28 cellular contexts compared by ENCODE assay signal in genomic region chr6:39702265-39702664, GRCh38. TPM values are rescaled to one million over a fixed set of nuclear protein-coding genes. Genes with fewer than 3 reads are reported as not detected.
"Had no signal": no experiment of that assay in that cellular context is flagged by ENCODE, and none has a peak within 500 bp of the region (broad histone marks: within the 10 kb centered on the region; RNA-seq: fewer than 3 reads in every experiment).

No MANE protein-coding gene starts in this region.

- H3K9me3 ChIP-seq: colonic mucosa, esophagus muscularis mucosa, esophagus squamous epithelium, gastrocnemius medialis, gastroesophageal sphincter, heart left ventricle, heart right ventricle had no signal

- H3K27me3 ChIP-seq: colonic mucosa, dorsolateral prefrontal cortex, esophagus muscularis mucosa, esophagus squamous epithelium, foreskin keratinocyte, gastrocnemius medialis, gastroesophageal sphincter, heart left ventricle, heart right ventricle had no signal

- H3K4me3 ChIP-seq: colonic mucosa, coronary artery, dorsolateral prefrontal cortex, esophagus muscularis mucosa, esophagus squamous epithelium, gastrocnemius medialis, gastroesophageal sphincter, heart left ventricle, heart right ventricle had no signal

- ATAC-seq: effector memory CD8-positive, alpha-beta T cell; esophagus mucosa; foreskin keratinocyte; gastrocnemius medialis; gastroesophageal sphincter; heart left ventricle; heart right ventricle had no signal

- H3K27ac ChIP-seq: colonic mucosa, coronary artery, epithelial cell of prostate, esophagus muscularis mucosa, esophagus squamous epithelium, foreskin keratinocyte, gastrocnemius medialis, gastroesophageal sphincter, heart left ventricle, heart right ventricle had no signal

- FAIRE-seq: colon, endometrium, endothelial cell of umbilical vein, frontal cortex had no signal

- DNase-seq: colonic mucosa; cortex of kidney; dermis blood vessel endothelial cell; dorsolateral prefrontal cortex; effector CD4-positive, alpha-beta T cell; effector CD8-positive, alpha-beta T cell; effector memory CD4-positive, alpha-beta T cell; effector memory CD8-positive, alpha-beta T cell; endodermal cell; erythroblast; esophagus squamous epithelium; foreskin fibroblast; foreskin keratinocyte; foreskin melanocyte; gastrocnemius medialis; glutamatergic neuron; head of caudate nucleus; heart left ventricle; heart right ventricle had no signal

- H3K4me1 ChIP-seq: colonic mucosa, esophagus squamous epithelium, foreskin keratinocyte, gastrocnemius medialis, heart left ventricle, heart right ventricle had no signal

- H3K36me3 ChIP-seq: colonic mucosa, esophagus muscularis mucosa, esophagus squamous epithelium, gastrocnemius medialis, gastroesophageal sphincter, heart left ventricle, heart right ventricle had no signal

RNA-seq across cellular contexts. Expression of gene KIF6, which starts 22.9 kb away (rescaled TPM):
- total RNA-seq: dermis blood vessel endothelial cell, endothelial cell of umbilical vein, gastrocnemius medialis had no signal
- polyA plus RNA-seq: endothelial cell of umbilical vein had no signal
